ENCODE assay signal across 8 cellular contexts in genomic region chr15:45635191-45635638, GRCh38. TPM values are rescaled to one million over a fixed set of nuclear protein-coding genes. Genes with fewer than 3 reads are reported as not detected.
A peak's percentile ranks its signal among the peaks of the same experiment; 100 is the strongest.
DNase-seq lines count a peak whose midpoint lies in the region; ATAC-seq lines count a peak whose summit lies in the region.

No MANE protein-coding gene starts in this region.

- H3K4me1 Mint-ChIP-seq in immature natural killer cell = peaks cover 43 to 51% of the 10 kb centered on the region in 2 donors

- ATAC-seq in GM18909 (IDR thresholded peaks at IDR 0.05; ENCODE audit: poor library complexity, unreplicated experiment) (peak; percentile 58), HG03159 (IDR thresholded peaks at IDR 0.05; ENCODE audit: unreplicated experiment) (peak; percentile 46)

- peaks cover 2 to 5% (median 3%) of the 10 kb centered on the region in 3 donors for H3K27me3 Mint-ChIP-seq in immature natural killer cell (ENCODE audit: low read depth in 3 of 3)

- H3K27ac Mint-ChIP-seq in immature natural killer cell = peak overlapping the region; percentile 90 to 95 (median 92)

- in situ Hi-C loops in ACHN (cut with HindIII; ENCODE audit: low pct_ligation_motif_present, low pct_unique_long_range_greater_than_20kb, low sequenced_read_pairs) = no loop called here

- peak overlapping the region; percentile 95 to 99 (median 97) for H3K4me3 Mint-ChIP-seq in immature natural killer cell

- H3K36me3 Mint-ChIP-seq in immature natural killer cell = peaks cover 0 to 6% (median 0%) of the 10 kb centered on the region in 3 donors

- DNase-seq in ACHN (peak; percentile 63), SW480 (ENCODE audit: low spot score) (peak; percentile 26), astrocyte of the hippocampus (ENCODE audit: low read depth, low spot score) (peak; percentile 44), immature natural killer cell (peak; percentile 58 to 63 (median 58)), NCI-H2107 treated with DMSO at 0.1 percent for 48 hours (lab: John Stamatoyannopoulos, UW; ENCODE audit: unreplicated experiment) (no peak)
- peak; percentile 23 to 53 (median 42) for DNase-seq in stimulated activated CD4-positive, alpha-beta T cell treated with anti-CD3 and anti-CD28 coated beads, Interleukin-12 subunit alpha, Interleukin-12 subunit beta, amount 100 ng/mL, for 48 hours (ENCODE audit: low read depth in 2 of 3, low spot score in 1 of 3)

- H3K9me3 Mint-ChIP-seq in immature natural killer cell = no peaks in the 10 kb centered on the region

RNA-seq across cellular contexts. Expression of gene SQOR, which starts 0.4 kb away (rescaled TPM):
- polyA plus RNA-seq in immature natural killer cell = 100 to 1,000 TPM in 1 of 3 donors, 10 to 100 TPM in 2; 73.6 to 114 (median 82.1) TPM

RNA-seq across cellular contexts. Expression of gene BLOC1S6, which starts 48.0 kb away (rescaled TPM):
- 10 to 100 TPM; 45.0 to 57.1 (median 52.1) TPM for polyA plus RNA-seq in immature natural killer cell
